In genomic region chr3:159727506-159727905, GRCh38 we compare ENCODE assay signal across 17 cellular contexts.
A peak's percentile ranks its signal among the peaks of the same experiment; 100 is the strongest.
DNase-seq lines count a peak whose midpoint lies in the region; ATAC-seq, FAIRE-seq and TF ChIP-seq lines count a peak whose summit lies in the region.
"Had no signal": no experiment of that assay in that cellular context is flagged by ENCODE, and none has a peak within 500 bp of the region (broad histone marks: within the 10 kb centered on the region; RNA-seq: fewer than 3 reads in every experiment).

No MANE protein-coding gene starts in this region.

- peak overlapping the region; percentile 29 for H3K9ac ChIP-seq in endothelial cell of umbilical vein (replicated peaks; ENCODE audit: extremely low read depth, insufficient read depth, low read length)
- no peak overlapping the region for H3K9ac ChIP-seq in mesendoderm (ENCODE audit: low read length)

- dilution Hi-C loops in endothelial cell of umbilical vein (cut with MboI; ENCODE audit: extremely low pct_ligation_motif_present, low sequenced_read_pairs) = no loop called here

- H3K4ac ChIP-seq in mesendoderm (ENCODE audit: low read depth, low read length) = no peak overlapping the region

- no peak for ATAC-seq in Panc1

- H3K27ac ChIP-seq in Panc1 (ENCODE audit: low read length) = peak overlapping the region; percentile 13; the same call in 1 of the 2 replicates
- peak overlapping the region; percentile 83 for H3K27ac ChIP-seq in endothelial cell of umbilical vein (ENCODE audit: insufficient read depth, low read depth, low read length)
- H3K27ac ChIP-seq in mesendoderm (ENCODE audit: low read depth, low read length) = no peak overlapping the region
- H3K27ac ChIP-seq in hepatocyte = no peak overlapping the region

- in situ Hi-C loops in Panc1 (cut with HindIII; ENCODE audit: low pct_unique_long_range_greater_than_20kb, low sequenced_read_pairs) = no loop called here

- H4K20me1 ChIP-seq in endothelial cell of umbilical vein (replicated peaks; ENCODE audit: control insufficient read depth, extremely low read depth, insufficient read depth, low read length) (no peaks in the 10 kb centered on the region), hepatocyte (ENCODE audit: insufficient read depth, poor library complexity, severe bottlenecking) (no peaks in the 10 kb centered on the region)

- H2BK15ac ChIP-seq in mesendoderm (replicated peaks; ENCODE audit: low read depth) = no peak overlapping the region

- BruUV-seq in Panc1 (replicated peaks; lab: Mats Ljungman, UMichigan) (no TSS peak), endothelial cell of umbilical vein (replicated peaks; lab: Mats Ljungman, UMichigan) (no TSS peak)

- DNase-seq in HT1080 (ENCODE audit: low read depth) = peak; percentile 75
- no peak for DNase-seq in Panc1 (ENCODE audit: low read depth, low spot score)
- DNase-seq in endothelial cell of umbilical vein (ENCODE audit: low read depth, low spot score) = peak; percentile 91
- no peak for DNase-seq in mesendoderm
- DNase-seq in hepatocyte (ENCODE audit: low spot score) = no peak
- no peak for DNase-seq in stimulated activated CD4-positive, alpha-beta T cell treated with anti-CD3 and anti-CD28 coated beads, Interleukin-2, amount 100 ng/mL, for 48 hours
- no peak for DNase-seq in NCI-H2081 (lab: John Stamatoyannopoulos, UW)
- no peak for DNase-seq in DMS79 treated with DMSO at 0.1 percent for 48 hours (lab: John Stamatoyannopoulos, UW)
- DNase-seq: C1 segment of cervical spinal cord; Calu3; CD4-positive, alpha-beta T cell; DMS 273 treated with DMSO at 0.1 percent for 48 hours; EL; GDM1; GOT3; H9 had no signal

- no peak overlapping the region for H4K8ac ChIP-seq in mesendoderm (ENCODE audit: low read depth, low read length)

- CTCF ChIA-PET in Panc1 (lab: Charles Lee) = no interaction called here
- CTCF ChIA-PET in endothelial cell of umbilical vein (lab: Charles Lee) = interaction anchor here (2.0 to 3.4 kb wide), 2 partner anchors 16 to 76 kb away, joined by 11 to 26 read pairs; no protein-coding TSS in a partner anchor

- H3K9me1 ChIP-seq in endothelial cell of umbilical vein (replicated peaks; ENCODE audit: control insufficient read depth, extremely low read depth, insufficient read depth, low read length) = no peaks in the 10 kb centered on the region

- H3K9me2 ChIP-seq in hepatocyte (replicated peaks; ENCODE audit: insufficient read depth) = no peaks in the 10 kb centered on the region

- no peak overlapping the region for H3K56ac ChIP-seq in mesendoderm (ENCODE audit: low read length)

- no peak overlapping the region for H2BK5ac ChIP-seq in mesendoderm (ENCODE audit: low read length)

- no peak overlapping the region for H2AK5ac ChIP-seq in mesendoderm (ENCODE audit: low read length)

- H3K4me1 ChIP-seq in Panc1 (ENCODE audit: control insufficient read depth, insufficient read depth, low read length) (peaks cover 12% of the 10 kb centered on the region), endothelial cell of umbilical vein (ENCODE audit: control insufficient read depth, extremely low read depth, insufficient read depth, low read length) (peaks cover 32% of the 10 kb centered on the region), mesendoderm (ENCODE audit: control insufficient read depth, low read depth, low read length) (peaks cover 8% of the 10 kb centered on the region), hepatocyte (ENCODE audit: insufficient read depth) (peaks cover 7% of the 10 kb centered on the region)

- H3K4me2 ChIP-seq in endothelial cell of umbilical vein (ENCODE audit: insufficient read depth, low read length) (peak overlapping the region; percentile 91), mesendoderm (ENCODE audit: low read length) (no peak overlapping the region), hepatocyte (no peak overlapping the region)

- FAIRE-seq in endothelial cell of umbilical vein (lab: Jason Lieb, UNC) = peak; percentile 76
- FAIRE-seq: GM12892 had no signal

- H3K18ac ChIP-seq in mesendoderm (ENCODE audit: low read length) = peak overlapping the region; percentile 75

- no peak for TF ChIP-seq POLR2A in endothelial cell of umbilical vein (IDR thresholded peaks at IDR 0.05; ENCODE audit: low read depth, low read length)

- no peaks in the 10 kb centered on the region for H3K79me1 ChIP-seq in mesendoderm (ENCODE audit: low read length)

- H3K9me3 ChIP-seq in Panc1 (ENCODE audit: control insufficient read depth, insufficient read depth, low read depth, low read length) = no peaks in the 10 kb centered on the region
- H3K9me3 ChIP-seq in endothelial cell of umbilical vein (replicated peaks; ENCODE audit: control insufficient read depth, insufficient read depth, low read length) = no peaks in the 10 kb centered on the region
- H3K9me3 ChIP-seq in hepatocyte (ENCODE audit: low read depth) = no peaks in the 10 kb centered on the region

- no peak overlapping the region for H3K23ac ChIP-seq in mesendoderm (ENCODE audit: low read length)

- POLR2A ChIA-PET in Panc1 (lab: Charles Lee) = no interaction called here
- POLR2A ChIA-PET in endothelial cell of umbilical vein (lab: Charles Lee) = interaction anchor here (0.7 kb wide), 1 partner anchor 36 kb away, joined by 3 read pairs; no protein-coding TSS in a partner anchor

- H3K36me3 ChIP-seq in Panc1 (ENCODE audit: control insufficient read depth, insufficient read depth, low read length) (no peaks in the 10 kb centered on the region), endothelial cell of umbilical vein (ENCODE audit: control insufficient read depth in 2 of 2, extremely low read depth in 1 of 2, insufficient read depth in 2 of 2, low read length in 2 of 2) (no peaks in the 10 kb centered on the region), mesendoderm (ENCODE audit: control insufficient read depth, insufficient read depth, low read length) (no peaks in the 10 kb centered on the region), hepatocyte (replicated peaks; ENCODE audit: insufficient read depth, low read depth) (no peaks in the 10 kb centered on the region)

- H2BK120ac ChIP-seq in mesendoderm (ENCODE audit: low read depth, low read length) = no peak overlapping the region

- H2AFZ ChIP-seq in endothelial cell of umbilical vein (ENCODE audit: low read depth, low read length) = no peak overlapping the region
- H2AFZ ChIP-seq in hepatocyte = no peak overlapping the region

- no peaks in the 10 kb centered on the region for H3K27me3 ChIP-seq in Panc1 (ENCODE audit: control insufficient read depth, insufficient read depth, low read length)
- peaks cover 0 to 5% of the 10 kb centered on the region in 2 experiments for H3K27me3 ChIP-seq in endothelial cell of umbilical vein (ENCODE audit: control insufficient read depth in 2 of 2, insufficient read depth in 2 of 2, low read length in 2 of 2)
- H3K27me3 ChIP-seq in mesendoderm (ENCODE audit: insufficient read depth, low read length, poor library complexity) = no peaks in the 10 kb centered on the region
- no peaks in the 10 kb centered on the region for H3K27me3 ChIP-seq in hepatocyte

- no peak for TF ChIP-seq CTCF in Panc1 (IDR thresholded peaks at IDR 0.05)
- TF ChIP-seq CTCF in endothelial cell of umbilical vein (IDR thresholded peaks at IDR 0.05; ENCODE audit: extremely low read depth in 1 of 2, insufficient read depth in 1 of 2, low read depth in 1 of 2, low read length in 2 of 2) = no peak
- TF ChIP-seq CTCF in hepatocyte (IDR thresholded peaks at IDR 0.05; ENCODE audit: poor library complexity) = no peak

- H3K79me2 ChIP-seq in endothelial cell of umbilical vein (ENCODE audit: control insufficient read depth, insufficient read depth, low read length) = no peaks in the 10 kb centered on the region
- H3K79me2 ChIP-seq in mesendoderm (ENCODE audit: control insufficient read depth, insufficient read depth, low read length) = no peaks in the 10 kb centered on the region
- H3K79me2 ChIP-seq in hepatocyte = no peaks in the 10 kb centered on the region

- no peak overlapping the region for H4K5ac ChIP-seq in mesendoderm (ENCODE audit: low read length)

- intact Hi-C loops in Panc1 (cut with micrococcal nuclease; ENCODE audit: unreplicated experiment) (no loop called here), endothelial cell of umbilical vein (cut with micrococcal nuclease) (loop anchor here (1.0 to 5.0 kb wide), 3 partner anchors 16 to 70 kb away; no protein-coding TSS in a partner anchor)

- no peak overlapping the region for H3K4me3 ChIP-seq in Panc1 (ENCODE audit: low read depth in 2 of 2, low read length in 2 of 2)
- peak overlapping the region in 1 of 3 experiments; percentile 32 for H3K4me3 ChIP-seq in endothelial cell of umbilical vein (replicated peaks in 1 of 3; ENCODE audit: insufficient read depth in 1 of 3, low read depth in 1 of 3, low read length in 3 of 3)
- no peak overlapping the region for H3K4me3 ChIP-seq in mesendoderm (ENCODE audit: low read length)
- no peak overlapping the region for H3K4me3 ChIP-seq in hepatocyte

TF ChIP-seq in endothelial cell of umbilical vein, 7 proteins besides CTCF, POLR2A, EP300 and RAD21:
- TF ChIP-seq POLR2AphosphoS5 (IDR thresholded peaks at IDR 0.05; ENCODE audit: insufficient read depth, low read depth, low read length) (peak; percentile 87), EZH2 (IDR thresholded peaks at IDR 0.05; ENCODE audit: borderline replicate concordance, low read depth, low read length, severe bottlenecking) (no peak), GATA2 (IDR thresholded peaks at IDR 0.05; ENCODE audit: insufficient read depth, insufficient read length, low read depth, low read length) (peak; percentile 84), JUN (IDR thresholded peaks at IDR 0.05; ENCODE audit: borderline replicate concordance, insufficient read depth, insufficient read length, low read depth) (peak; percentile 80), MAX (IDR thresholded peaks at IDR 0.05; ENCODE audit: insufficient read depth, insufficient read length) (no peak), MYC (IDR thresholded peaks at IDR 0.05; ENCODE audit: low read depth, low read length) (no peak), FOS (IDR thresholded peaks at IDR 0.05; ENCODE audit: borderline replicate concordance, insufficient read depth, low read length) (peak; percentile 87)
TF ChIP-seq in endothelial cell of umbilical vein: peak in this region for 4.

Comparison
In these comparisons a context has a peak if more than half of its experiments do, and no peak if none do; other contexts are left out.
1. DNase-seq: peak in HT1080 (single experiment) and endothelial cell of umbilical vein (single experiment); none in Panc1 (single experiment), mesendoderm (single experiment), hepatocyte (single experiment), stimulated activated CD4-positive, alpha-beta T cell treated with anti-CD3 and anti-CD28 coated beads, Interleukin-2, amount 100 ng/mL, for 48 hours (0 of 2), NCI-H2081 (0 of 2) and DMS79 treated with DMSO at 0.1 percent for 48 hours (single experiment).
2. H3K27ac ChIP-seq: peak in Panc1 (single experiment) and endothelial cell of umbilical vein (single experiment); none in mesendoderm (single experiment) and hepatocyte (single experiment).